8 cellular contexts compared by ENCODE assay signal in the genomic region with DNA sequence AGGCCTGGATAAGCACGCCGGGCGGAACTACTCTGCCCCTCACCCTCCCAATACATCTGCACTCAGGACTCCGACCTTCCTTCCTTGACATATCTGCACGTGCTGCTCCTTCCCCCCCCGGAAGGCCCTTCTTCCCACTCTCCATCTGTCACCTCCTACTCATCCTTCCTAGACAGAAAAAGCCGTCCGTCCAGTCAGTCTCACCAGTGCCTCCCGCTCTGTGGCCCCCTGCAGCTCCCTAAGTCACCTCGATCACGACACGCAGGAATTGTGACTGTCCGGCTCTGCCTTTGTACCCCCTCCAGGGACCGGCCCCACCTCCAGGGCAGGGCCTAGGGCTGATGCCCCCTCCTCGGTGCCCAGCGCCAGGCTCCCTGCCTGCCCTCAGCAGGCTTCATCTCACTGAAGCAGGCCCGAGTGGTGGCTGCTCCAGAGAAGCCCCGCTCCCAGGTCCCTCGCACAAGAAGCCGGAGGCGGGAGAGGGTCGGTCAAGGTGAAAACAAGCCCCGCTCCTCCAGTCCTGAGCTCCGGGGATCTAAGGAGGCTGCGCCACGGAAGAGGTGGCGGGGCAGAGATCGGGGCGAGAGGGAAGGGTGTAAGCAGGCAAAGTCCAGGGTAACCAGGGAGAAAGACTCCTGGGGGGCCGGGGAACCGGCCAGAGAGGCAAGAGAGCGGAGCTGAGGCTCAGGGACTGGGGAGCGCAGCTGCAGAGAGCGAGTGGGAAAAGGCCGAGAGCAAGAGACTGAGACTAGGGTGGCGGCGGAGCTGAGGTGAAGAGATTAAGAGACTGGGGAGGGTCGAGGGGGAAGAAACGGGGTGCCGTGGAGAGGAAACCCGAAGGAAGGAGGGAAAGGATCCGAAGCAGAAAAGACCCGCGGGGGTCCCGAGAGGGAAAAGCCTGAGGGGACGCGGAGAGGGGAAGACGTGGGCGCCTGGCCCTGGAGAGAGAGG. TPM values are rescaled to one million over a fixed set of nuclear protein-coding genes. Genes with fewer than 3 reads are reported as not detected.
DNase-seq lines count a peak whose midpoint lies in the region; ATAC-seq and TF ChIP-seq lines count a peak whose summit lies in the region.

No MANE protein-coding gene starts in this region.

- no peak for ATAC-seq in sciatic nerve

- no peak for TF ChIP-seq CTCF in GM10266 (IDR thresholded peaks at IDR 0.05; ENCODE audit: control insufficient read depth, insufficient read depth, low read depth, missing control alignments)
- TF ChIP-seq CTCF in spleen (IDR thresholded peaks at IDR 0.05 in 8 of 11, conservative IDR thresholded peaks at IDR 0.05 in 3 of 11): no peak

- CTCF ChIA-PET in activated naive CD4-positive, alpha-beta T cell treated with anti-CD3 and anti-CD28 coated beads, Interleukin-2, amount 10 ng/mL, durations not matched to agents 7 days and 5 days (lab: Charles Lee): interaction anchor here (1.2 kb wide), 1 partner anchor 34 kb away, joined by 3 read pairs; no protein-coding TSS in a partner anchor

- H3K4me3 Mint-ChIP-seq in activated naive CD4-positive, alpha-beta T cell treated with anti-CD3 and anti-CD28 coated beads, Interleukin-2, amount 10 ng/mL, durations not matched to agents 7 days and 5 days: peak overlapping the region; percentile 99

- no peak for TF ChIP-seq POLR2A in spleen (IDR thresholded peaks at IDR 0.05)

- H3K9me3 Mint-ChIP-seq in activated naive CD4-positive, alpha-beta T cell treated with anti-CD3 and anti-CD28 coated beads, Interleukin-2, amount 10 ng/mL, durations not matched to agents 7 days and 5 days: no peaks in the 10 kb centered on the region

- peak overlapping the region; percentile 78 to 98 (median 96) for H3K27ac ChIP-seq in spleen

- H3K4me3 ChIP-seq in MG63 (peak overlapping the region; percentile 91), iPS-18c (ENCODE audit: insufficient read depth, low read depth, low read length) (peak overlapping the region; percentile 94), spleen (peak overlapping the region; percentile 79 to 96 (median 90))

- DNase-seq in GM10266 (ENCODE audit: extremely low spot score): peak; percentile 44
- DNase-seq in MG63: peak; percentile 24
- DNase-seq in activated naive CD4-positive, alpha-beta T cell treated with anti-CD3 and anti-CD28 coated beads, Interleukin-2, amount 10 ng/mL, durations not matched to agents 7 days and 5 days: peak; percentile 42
- DNase-seq in spleen: peak; percentile 83
- no peak for DNase-seq in NCI-H345 treated with DMSO at 0.1 percent for 48 hours (lab: John Stamatoyannopoulos, UW; ENCODE audit: unreplicated experiment)
- no peak for DNase-seq in sciatic nerve (ENCODE audit: low spot score)
- DNase-seq in NCI-H128 (lab: John Stamatoyannopoulos, UW; ENCODE audit: unreplicated experiment): no peak

- WGBS in spleen, 5 donors: 0 to 1% (median 1%) methylated on average over 44 to 49 of the region's 49 CpGs

- H3K9me3 ChIP-seq in MG63: no peaks in the 10 kb centered on the region
- no peaks in the 10 kb centered on the region for H3K9me3 ChIP-seq in iPS-18c (ENCODE audit: control insufficient read depth, insufficient read depth, low read length)
- no peaks in the 10 kb centered on the region for H3K9me3 ChIP-seq in spleen

- H3K27me3 ChIP-seq in MG63 (no peaks in the 10 kb centered on the region), spleen (replicated peaks in 1 of 7) (no peaks in the 10 kb centered on the region)

- H3K27ac Mint-ChIP-seq in activated naive CD4-positive, alpha-beta T cell treated with anti-CD3 and anti-CD28 coated beads, Interleukin-2, amount 10 ng/mL, durations not matched to agents 7 days and 5 days: peak overlapping the region; percentile 99

- peaks cover 47 to 69% (median 63%) of the 10 kb centered on the region in 6 donors for H3K4me1 ChIP-seq in spleen

- peaks cover 28% of the 10 kb centered on the region for H3K36me3 ChIP-seq in MG63
- peaks cover 0 to 11% (median 0%) of the 10 kb centered on the region in 6 donors for H3K36me3 ChIP-seq in spleen

- H3K36me3 Mint-ChIP-seq in activated naive CD4-positive, alpha-beta T cell treated with anti-CD3 and anti-CD28 coated beads, Interleukin-2, amount 10 ng/mL, durations not matched to agents 7 days and 5 days: peaks cover 46% of the 10 kb centered on the region

- H3K27me3 Mint-ChIP-seq in activated naive CD4-positive, alpha-beta T cell treated with anti-CD3 and anti-CD28 coated beads, Interleukin-2, amount 10 ng/mL, durations not matched to agents 7 days and 5 days: peaks cover 4% of the 10 kb centered on the region

- intact Hi-C loops in spleen (cut with DNase I; ENCODE audit: low total_unique reads): loop anchor here (10.0 kb wide), 1 partner anchor 73 kb away; the partner anchor contains the start of gene SYT5
- intact Hi-C loops in sciatic nerve (cut with DNase I): loop anchor here (1.0 kb wide), 1 partner anchor 13 kb away; no protein-coding TSS in a partner anchor

- peaks cover 52% of the 10 kb centered on the region for H3K4me1 Mint-ChIP-seq in activated naive CD4-positive, alpha-beta T cell treated with anti-CD3 and anti-CD28 coated beads, Interleukin-2, amount 10 ng/mL, durations not matched to agents 7 days and 5 days

RNA-seq across cellular contexts. Expression of gene PPP6R1, which starts 1.1 kb away (rescaled TPM):
- 59.5 and 102 TPM in 2 replicates for total RNA-seq in MG63 (2014; rRNA removed; shearing (Covaris generic); ENCODE audit: low replicate concordance)
- total RNA-seq in spleen (100 to 1,000 TPM; 113 to 150 (median 133) TPM), sciatic nerve (40.4 TPM)
- polyA plus RNA-seq in spleen: 10 to 100 TPM; 49.2 to 90.5 (median 65.1) TPM

RNA-seq across cellular contexts. Expression of gene HSPBP1, which starts 22.2 kb away (rescaled TPM):
- 64.6 and 122 TPM in 2 replicates for total RNA-seq in MG63 (2014; rRNA removed; shearing (Covaris generic); ENCODE audit: low replicate concordance)
- total RNA-seq in spleen: 10 to 100 TPM; 14.2 to 26.8 (median 17.6) TPM
- polyA plus RNA-seq in spleen: 10 to 100 TPM; 14.2 to 27.0 (median 26.4) TPM
- 16.1 TPM for total RNA-seq in sciatic nerve

RNA-seq across cellular contexts. Expression of gene BRSK1, which starts 26.1 kb away (rescaled TPM):
- total RNA-seq in MG63 (2014; rRNA removed; shearing (Covaris generic); ENCODE audit: low replicate concordance): 0.89 TPM in 1 of 2 replicates, not detected in the other
- total RNA-seq in spleen: 1 to 10 TPM in 5 of 7 donors, under 1 TPM in 2; 0.79 to 2.9 (median 1.7) TPM
- polyA plus RNA-seq in spleen: 1 to 10 TPM in 2 of 3 donors, under 1 TPM in 1; 0.70 to 1.5 (median 1.0) TPM
- 6.5 TPM for total RNA-seq in sciatic nerve

RNA-seq across cellular contexts. Expression of gene TMEM86B, which starts 29.2 kb away (rescaled TPM):
- 0.16 TPM in 1 of 2 replicates, not detected in the other for total RNA-seq in MG63 (2014; rRNA removed; shearing (Covaris generic); ENCODE audit: low replicate concordance)
- total RNA-seq in spleen: 10 to 100 TPM in 3 of 7 donors, 1 to 10 TPM in 4; 7.5 to 11.7 (median 9.6) TPM
- 10 to 100 TPM; 11.8 to 31.5 (median 28.2) TPM for polyA plus RNA-seq in spleen
- 6.0 TPM for total RNA-seq in sciatic nerve

RNA-seq across cellular contexts. Expression of gene PTPRH, which starts 48.4 kb away (rescaled TPM):
- total RNA-seq in MG63 (2014; rRNA removed; shearing (Covaris generic); ENCODE audit: low replicate concordance): 3.9 and 11.8 TPM in 2 replicates
- total RNA-seq in spleen: 10 to 100 TPM; 36.8 to 97.9 (median 53.8) TPM
- polyA plus RNA-seq in spleen: 10 to 100 TPM in 2 of 3 donors, 1 to 10 TPM in 1; 6.5 to 31.7 (median 14.9) TPM
- 1.5 TPM for total RNA-seq in sciatic nerve

Comparison
In these comparisons a context has a peak if more than half of its experiments do, and no peak if none do; other contexts are left out.
1. DNase-seq: peak in GM10266 (single experiment), MG63 (single experiment), activated naive CD4-positive, alpha-beta T cell treated with anti-CD3 and anti-CD28 coated beads, Interleukin-2, amount 10 ng/mL, durations not matched to agents 7 days and 5 days (single experiment) and spleen (single experiment); none in NCI-H345 treated with DMSO at 0.1 percent for 48 hours (single experiment), sciatic nerve (single experiment) and NCI-H128 (single experiment).
2. Peak in every context shown above with its lines, with median percentiles within 50 percentile points of each other: H3K4me3 ChIP-seq.